8 cellular contexts compared by ENCODE assay signal in genomic region chr10:102119417-102120141, GRCh38. TPM values are rescaled to one million over a fixed set of nuclear protein-coding genes. Genes with fewer than 3 reads are reported as not detected.
DNase-seq lines count a peak whose midpoint lies in the region; ATAC-seq and TF ChIP-seq lines count a peak whose summit lies in the region.

No MANE protein-coding gene starts in this region.

- H3K9me3 Mint-ChIP-seq in activated CD8-positive, alpha-beta T cell treated with anti-CD3 and anti-CD28 coated beads for 36 hours, result no peaks in the 10 kb centered on the region
- H3K9me3 Mint-ChIP-seq in endothelial cell (ENCODE audit: unreplicated experiment) (no peaks in the 10 kb centered on the region), memory B cell (no peaks in the 10 kb centered on the region)
- H3K9me3 Mint-ChIP-seq in stimulated activated memory B cell treated with anti-CD40 and anti-IgM and Interleukin-4, amounts not matched to agents 10 μg/mL and 1 μg/mL and 100 μg/mL, for 72 hours, result no peaks in the 10 kb centered on the region

- CTCF ChIA-PET in activated CD8-positive, alpha-beta T cell treated with anti-CD3 and anti-CD28 coated beads for 36 hours (lab: Charles Lee), result interaction anchor here (0.9 to 1.6 kb wide), 4 partner anchors 13 to 50 kb away, joined by 3 to 9 read pairs (median 6); partner anchors contain the start of genes NOLC1 and PPRC1

- no peaks in the 10 kb centered on the region for H3K27me3 Mint-ChIP-seq in activated CD8-positive, alpha-beta T cell treated with anti-CD3 and anti-CD28 coated beads for 36 hours
- H3K27me3 Mint-ChIP-seq in endothelial cell (ENCODE audit: unreplicated experiment), result peaks cover 17% of the 10 kb centered on the region
- no peaks in the 10 kb centered on the region for H3K27me3 Mint-ChIP-seq in memory B cell
- H3K27me3 Mint-ChIP-seq in stimulated activated memory B cell treated with anti-CD40 and anti-IgM and Interleukin-4, amounts not matched to agents 10 μg/mL and 1 μg/mL and 100 μg/mL, for 72 hours, result no peaks in the 10 kb centered on the region

- H3K27ac Mint-ChIP-seq in activated CD8-positive, alpha-beta T cell treated with anti-CD3 and anti-CD28 coated beads for 36 hours, result peak overlapping the region; percentile 100
- H3K27ac Mint-ChIP-seq in endothelial cell (ENCODE audit: unreplicated experiment) (peak overlapping the region; percentile 91), memory B cell (peak overlapping the region; percentile 91)
- peak overlapping the region; percentile 81 for H3K27ac Mint-ChIP-seq in stimulated activated memory B cell treated with anti-CD40 and anti-IgM and Interleukin-4, amounts not matched to agents 10 μg/mL and 1 μg/mL and 100 μg/mL, for 72 hours

- peaks cover 44% of the 10 kb centered on the region for H3K4me1 Mint-ChIP-seq in activated CD8-positive, alpha-beta T cell treated with anti-CD3 and anti-CD28 coated beads for 36 hours (ENCODE audit: low read depth)
- H3K4me1 Mint-ChIP-seq in endothelial cell (ENCODE audit: unreplicated experiment) (peaks cover 64% of the 10 kb centered on the region), memory B cell (peaks cover 53% of the 10 kb centered on the region)
- H3K4me1 Mint-ChIP-seq in stimulated activated memory B cell treated with anti-CD40 and anti-IgM and Interleukin-4, amounts not matched to agents 10 μg/mL and 1 μg/mL and 100 μg/mL, for 72 hours, result peaks cover 59% of the 10 kb centered on the region

- peak; percentile 39 for DNase-seq in NCI-H2171 treated with DMSO at 0.1 percent for 48 hours (lab: John Stamatoyannopoulos, UW)
- no peak for DNase-seq in NCI-H2171 (lab: John Stamatoyannopoulos, UW)
- peak; percentile 32 for DNase-seq in MV-4-11 (lab: John Stamatoyannopoulos, UW)
- peak; percentile 85 for DNase-seq in activated CD8-positive, alpha-beta T cell treated with anti-CD3 and anti-CD28 coated beads for 36 hours
- peak; percentile 42 for DNase-seq in endothelial cell (ENCODE audit: low spot score)
- peak; percentile 37 to 58 for DNase-seq in memory B cell (ENCODE audit: low spot score in 2 of 2)
- no peak for DNase-seq in NK-92 (lab: John Stamatoyannopoulos, UW; ENCODE audit: unreplicated experiment)

- peaks cover 6% of the 10 kb centered on the region for H3K36me3 Mint-ChIP-seq in activated CD8-positive, alpha-beta T cell treated with anti-CD3 and anti-CD28 coated beads for 36 hours (ENCODE audit: low read depth)
- H3K36me3 Mint-ChIP-seq in endothelial cell (ENCODE audit: low read depth, unreplicated experiment) (peaks cover 5% of the 10 kb centered on the region), memory B cell (no peaks in the 10 kb centered on the region)
- no peaks in the 10 kb centered on the region for H3K36me3 Mint-ChIP-seq in stimulated activated memory B cell treated with anti-CD40 and anti-IgM and Interleukin-4, amounts not matched to agents 10 μg/mL and 1 μg/mL and 100 μg/mL, for 72 hours

- POLR2A ChIA-PET in activated CD8-positive, alpha-beta T cell treated with anti-CD3 and anti-CD28 coated beads for 36 hours (lab: Charles Lee), result interaction anchor here (0.7 to 6.6 kb wide), 7 partner anchors 14 to 303 kb away, joined by 3 to 65 read pairs (median 4); partner anchors contain the start of gene NOLC1

- peak overlapping the region; percentile 84 for H3K4me3 Mint-ChIP-seq in activated CD8-positive, alpha-beta T cell treated with anti-CD3 and anti-CD28 coated beads for 36 hours
- H3K4me3 Mint-ChIP-seq in endothelial cell (ENCODE audit: unreplicated experiment), result peak overlapping the region; percentile 95
- peak overlapping the region; percentile 86 for H3K4me3 Mint-ChIP-seq in memory B cell
- H3K4me3 Mint-ChIP-seq in stimulated activated memory B cell treated with anti-CD40 and anti-IgM and Interleukin-4, amounts not matched to agents 10 μg/mL and 1 μg/mL and 100 μg/mL, for 72 hours, result peak overlapping the region; percentile 96

- ATAC-seq in activated CD8-positive, alpha-beta T cell treated with anti-CD3 and anti-CD28 coated beads for 36 hours, result peak; percentile 25
- ATAC-seq in memory B cell (ENCODE audit: low read depth), result peak; percentile 14
- peak; percentile 56 for ATAC-seq in stimulated activated memory B cell treated with anti-CD40 and anti-IgM and Interleukin-4, amounts not matched to agents 10 μg/mL and 1 μg/mL and 100 μg/mL, for 72 hours

- TF ChIP-seq CTCF in activated CD8-positive, alpha-beta T cell treated with anti-CD3 and anti-CD28 coated beads for 36 hours (IDR thresholded peaks at IDR 0.05), result no peak
- no peak for TF ChIP-seq CTCF in endothelial cell (IDR thresholded peaks at IDR 0.05; ENCODE audit: unreplicated experiment)

- intact Hi-C loops in activated CD8-positive, alpha-beta T cell treated with anti-CD3 and anti-CD28 coated beads for 36 hours (cut with micrococcal nuclease), result no loop called here

RNA-seq across cellular contexts. Expression of gene LDB1, which starts 0.6 kb away (rescaled TPM):
- total RNA-seq in activated CD8-positive, alpha-beta T cell treated with anti-CD3 and anti-CD28 coated beads for 36 hours, result 10 to 100 TPM; 68.5 to 70.9 TPM
- total RNA-seq in endothelial cell (ENCODE audit: unreplicated experiment), result 160 TPM

RNA-seq across cellular contexts. Expression of gene PPRC1, which starts 13.3 kb away (rescaled TPM):
- 10 to 100 TPM; 68.6 to 72.2 TPM for total RNA-seq in activated CD8-positive, alpha-beta T cell treated with anti-CD3 and anti-CD28 coated beads for 36 hours
- 29.9 TPM for total RNA-seq in endothelial cell (ENCODE audit: unreplicated experiment)

RNA-seq across cellular contexts. Expression of gene NOLC1, which starts 32.6 kb away (rescaled TPM):
- total RNA-seq in activated CD8-positive, alpha-beta T cell treated with anti-CD3 and anti-CD28 coated beads for 36 hours, result 100 to 1,000 TPM; 210 to 215 TPM
- total RNA-seq in endothelial cell (ENCODE audit: unreplicated experiment), result 43.2 TPM

RNA-seq across cellular contexts. Expression of gene HPS6, which starts 54.4 kb away (rescaled TPM):
- 10 to 100 TPM; 18.0 to 18.1 TPM for total RNA-seq in activated CD8-positive, alpha-beta T cell treated with anti-CD3 and anti-CD28 coated beads for 36 hours
- 25.1 TPM for total RNA-seq in endothelial cell (ENCODE audit: unreplicated experiment)

Comparison
In these comparisons a context has a peak if more than half of its experiments do, and no peak if none do; other contexts are left out.
1. DNase-seq: peak in NCI-H2171 treated with DMSO at 0.1 percent for 48 hours (single experiment), MV-4-11 (single experiment), activated CD8-positive, alpha-beta T cell treated with anti-CD3 and anti-CD28 coated beads for 36 hours (single experiment), endothelial cell (single experiment) and memory B cell (2 of 2); none in NCI-H2171 (single experiment) and NK-92 (single experiment).
2. Peak in every context shown above with its lines, with median percentiles within 50 percentile points of each other: ATAC-seq, H3K27ac Mint-ChIP-seq and H3K4me3 Mint-ChIP-seq.